In genomic region chr5:140365941-140366340, GRCh38 we compare ENCODE assay signal across 18 cellular contexts. TPM values are rescaled to one million over a fixed set of nuclear protein-coding genes. Genes with fewer than 3 reads are reported as not detected.
DNase-seq lines count a peak whose midpoint lies in the region; ATAC-seq and TF ChIP-seq lines count a peak whose summit lies in the region.
"Had no signal": no experiment of that assay in that cellular context is flagged by ENCODE, and none has a peak within 500 bp of the region (broad histone marks: within the 10 kb centered on the region; RNA-seq: fewer than 3 reads in every experiment).

No MANE protein-coding gene starts in this region.

- CTCF ChIA-PET in OCI-LY7 (lab: Charles Lee; ENCODE audit: unreplicated experiment): no interaction called here

- H3K27ac ChIP-seq in OCI-LY7 (ENCODE audit: low read depth, low read length, poor library complexity, severe bottlenecking): no peak overlapping the region
- H3K27ac ChIP-seq: 22Rv1, A549 had no signal

- POLR2A ChIA-PET in OCI-LY7 (lab: Charles Lee): interaction anchor here (0.6 to 1.5 kb wide), 3 partner anchors 29 to 118 kb away, joined by 3 to 5 read pairs (median 5); no protein-coding TSS in a partner anchor

- H3K4me2 ChIP-seq in OCI-LY7 (ENCODE audit: low read length): no peak overlapping the region
- H3K4me2 ChIP-seq: A549 had no signal

- no peak overlapping the region for H3K4me3 ChIP-seq in OCI-LY7 (ENCODE audit: low read depth, low read length, poor library complexity, severe bottlenecking)
- H3K4me3 ChIP-seq: A549, K562 had no signal

- no peaks in the 10 kb centered on the region for H3K9me2 ChIP-seq in OCI-LY7 (ENCODE audit: insufficient read depth, low read length)

- no peaks in the 10 kb centered on the region for H3K9me3 ChIP-seq in OCI-LY7 (ENCODE audit: low read length)
- H3K9me3 ChIP-seq: A549 had no signal

- no peak for TF ChIP-seq CTCF in OCI-LY7 (conservative IDR thresholded peaks at IDR 0.05; ENCODE audit: low read length)

- H3K4me1 ChIP-seq in OCI-LY7 (ENCODE audit: insufficient read depth, low read length, poor library complexity, severe bottlenecking): peaks cover 3% of the 10 kb centered on the region
- H3K4me1 ChIP-seq: A549 had no signal

- H4K20me1 ChIP-seq in OCI-LY7 (ENCODE audit: insufficient read depth, low read length): no peaks in the 10 kb centered on the region

- intact Hi-C loops in cardiac septum (cut with DNase I): no loop called here
- intact Hi-C loops in left cardiac atrium (cut with DNase I): loop anchor here in 1 of 2 donors (10.0 kb wide), 1 partner anchor 679 kb away; no protein-coding TSS in a partner anchor
- intact Hi-C loops in sciatic nerve (cut with DNase I): no loop called here
- intact Hi-C loops in OCI-LY7 (cut with micrococcal nuclease; ENCODE audit: unreplicated experiment): loop anchor here (10.0 kb wide), 1 partner anchor 189 kb away; the partner anchor contains the start of gene SRA1

- no peaks in the 10 kb centered on the region for H3K36me3 ChIP-seq in OCI-LY7 (ENCODE audit: insufficient read depth, low read length)

- no TSS peak for BruUV-seq in OCI-LY7 (replicated peaks; lab: Mats Ljungman, UMichigan)

- H2AFZ ChIP-seq in OCI-LY7 (ENCODE audit: low read length): no peak overlapping the region

- H3K79me2 ChIP-seq in OCI-LY7 (ENCODE audit: insufficient read depth, low read depth, low read length): no peaks in the 10 kb centered on the region

- peak; percentile 72 for DNase-seq in cardiac septum (ENCODE audit: low spot score)
- no peak for DNase-seq in left cardiac atrium
- peak; percentile 33 for DNase-seq in mesenteric fat pad (ENCODE audit: low spot score)
- DNase-seq in sciatic nerve (ENCODE audit: low spot score): peak; percentile 21
- DNase-seq in OCI-LY7 (ENCODE audit: low spot score): no peak
- DNase-seq in stimulated activated CD4-positive, alpha-beta T cell treated with anti-CD3 and anti-CD28 coated beads, Interleukin-1b, Interleukin-23, amount 100 ng/mL, for 48 hours: no peak
- DNase-seq: AML-193; CD4-positive, alpha-beta memory T cell; DMS153; DMS79; GDM1; HCEC 1CT; IMR-90 had no signal

- ATAC-seq in left cardiac atrium: no peak
- no peak for ATAC-seq in sciatic nerve
- ATAC-seq in HG02798 (IDR thresholded peaks at IDR 0.05; ENCODE audit: poor library complexity, unreplicated experiment): no peak
- ATAC-seq: A549, K562 had no signal

RNA-seq across cellular contexts. Expression of gene SLC4A9, which starts 5.9 kb away (rescaled TPM):
- total RNA-seq in cardiac septum: 0.19 TPM
- under 1 TPM; 0.09 to 0.21 TPM for total RNA-seq in left cardiac atrium
- 0.22 TPM for total RNA-seq in mesenteric fat pad
- total RNA-seq in sciatic nerve: 0.18 TPM
- 0.05 and 0.22 TPM in 2 replicates for total RNA-seq in OCI-LY7 (2014; rRNA removed; shearing (Covaris generic))
- total RNA-seq in OCI-LY7 (2022): 2.6 and 5.1 TPM in 2 replicates
- total RNA-seq: CD4-positive, alpha-beta memory T cell; Daoy; IMR-90 had no signal

RNA-seq across cellular contexts. Expression of gene HBEGF, which starts 19.5 kb away (rescaled TPM):
- total RNA-seq in cardiac septum: 73.9 TPM
- total RNA-seq in left cardiac atrium: 10 to 100 TPM; 12.9 to 18.3 TPM
- total RNA-seq in mesenteric fat pad: 48.5 TPM
- total RNA-seq in sciatic nerve: 21.1 TPM
- total RNA-seq in OCI-LY7 (2014; rRNA removed; shearing (Covaris generic)): 4.7 and 5.6 TPM in 2 replicates
- total RNA-seq in OCI-LY7 (2022): 20.2 and 30.9 TPM in 2 replicates

RNA-seq across cellular contexts. Expression of gene ANKHD1, which starts 35.7 kb away (rescaled TPM):
- total RNA-seq in cardiac septum (73.0 TPM), left cardiac atrium (10 to 100 TPM; 50.1 to 67.5 TPM), mesenteric fat pad (90.5 TPM), sciatic nerve (144 TPM), OCI-LY7 (2022) (138 and 143 TPM in 2 replicates)
- total RNA-seq in OCI-LY7 (2014; rRNA removed; shearing (Covaris generic)): 90.6 and 91.5 TPM in 2 replicates

Comparison
In these comparisons a context has a peak if more than half of its experiments do, and no peak if none do; other contexts are left out.
1. DNase-seq: peak in cardiac septum (single experiment), mesenteric fat pad (single experiment) and sciatic nerve (single experiment); none in left cardiac atrium (single experiment), OCI-LY7 (single experiment) and stimulated activated CD4-positive, alpha-beta T cell treated with anti-CD3 and anti-CD28 coated beads, Interleukin-1b, Interleukin-23, amount 100 ng/mL, for 48 hours (single experiment).